Comparison of ENCODE assay signal across 1 cellular context in the genomic region with DNA sequence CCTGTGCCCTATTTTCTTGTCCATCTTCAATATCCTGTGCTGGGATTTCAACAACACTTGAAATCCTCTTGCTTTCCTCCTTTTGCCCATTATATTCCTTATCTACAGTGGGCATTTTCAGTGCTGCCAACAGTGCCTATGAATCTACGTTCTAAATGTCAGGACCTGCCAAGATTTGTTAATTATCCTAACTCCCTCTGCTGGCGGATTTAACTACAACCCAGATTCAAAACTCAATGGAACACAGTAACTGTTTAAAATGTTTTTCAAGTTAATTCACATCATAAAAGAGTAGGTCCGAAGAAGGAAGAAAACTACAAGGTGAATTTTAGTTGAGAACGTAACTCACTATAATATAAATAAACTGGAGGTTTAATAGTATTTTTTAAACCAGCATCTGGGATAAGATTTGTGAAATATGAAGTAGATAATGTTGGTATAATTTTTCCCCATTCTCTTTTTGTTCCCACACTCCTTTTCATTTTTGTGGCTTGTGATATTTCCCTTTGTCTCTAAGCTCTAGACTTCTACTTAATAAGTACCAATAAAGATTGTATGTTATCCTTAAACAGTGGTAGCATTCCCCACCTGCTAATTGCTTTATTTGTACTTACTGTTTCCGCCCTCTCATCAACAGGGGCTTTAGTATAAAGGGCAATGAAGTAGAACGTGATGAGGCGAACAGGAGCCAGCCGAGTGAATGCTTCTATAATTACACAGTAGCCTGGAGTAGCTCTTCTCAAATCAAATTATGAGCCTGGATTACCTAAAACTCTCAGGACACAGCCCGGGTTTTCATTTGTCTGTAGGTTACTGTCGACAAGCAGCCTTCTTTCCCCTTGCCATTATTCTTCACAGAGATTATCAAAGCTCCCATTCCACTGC.
TF ChIP-seq lines count a peak whose summit lies in the region.

No MANE protein-coding gene starts in this region.

TF ChIP-seq in GM23338, 12 proteins besides CTCF, POLR2A, EP300 and RAD21 (continued from another document):
- TF ChIP-seq JUNB (IDR thresholded peaks at IDR 0.05; ENCODE audit: unreplicated experiment) (no peak), EZH2phosphoT487 (IDR thresholded peaks at IDR 0.05; ENCODE audit: unreplicated experiment) (no peak)
